1 cellular context compared by ENCODE assay signal in genomic region chr11:6927030-6927617, GRCh38.
TF ChIP-seq lines count a peak whose summit lies in the region.

No MANE protein-coding gene starts in this region.

TF ChIP-seq in K562, 482 proteins besides CTCF, POLR2A, EP300 and RAD21 (continues in another document):
- TF ChIP-seq MYNN (IDR thresholded peaks at IDR 0.05), result no peak
- TF ChIP-seq MYNN (CRISPR knock-in tag; IDR thresholded peaks at IDR 0.05), result no peak
- 0 out of 2 replicates have a peak, but pooled peaks have one; percentile 37 for TF ChIP-seq HMGXB4 (CRISPR knock-in tag; IDR thresholded peaks at IDR 0.05)
- TF ChIP-seq DACH1 (IDR thresholded peaks at IDR 0.05; ENCODE audit: partially characterized antibody), result peak; percentile 75
- peak; percentile 65 for TF ChIP-seq PRDM10 (IDR thresholded peaks at IDR 0.05; ENCODE audit: partially characterized antibody)
- no peak for TF ChIP-seq MAFG (tag; conservative IDR thresholded peaks at IDR 0.05)
- TF ChIP-seq ZNF239 (CRISPR knock-in tag; IDR thresholded peaks at IDR 0.05), result no peak
- TF ChIP-seq HMBOX1 (IDR thresholded peaks at IDR 0.05), result peak; percentile 21; the same call in 1 of the 2 replicates
- no peak for TF ChIP-seq ARID4B (CRISPR knock-in tag; IDR thresholded peaks at IDR 0.05)
- no peak for TF ChIP-seq NCOR1 (IDR thresholded peaks at IDR 0.05)
- no peak for TF ChIP-seq UBTF (IDR thresholded peaks at IDR 0.05; ENCODE audit: borderline replicate concordance in 1 of 2, low read depth in 2 of 2, low read length in 2 of 2)
- TF ChIP-seq ZMIZ1 (IDR thresholded peaks at IDR 0.05; ENCODE audit: low read depth in 2 of 2, low read length in 2 of 2), result no peak
- TF ChIP-seq NR2C2 (CRISPR knock-in tag; IDR thresholded peaks at IDR 0.05), result no peak
- no peak for TF ChIP-seq NR2C2 (tag; IDR thresholded peaks at IDR 0.05)
- TF ChIP-seq CBFB (CRISPR knock-in tag; IDR thresholded peaks at IDR 0.05), result no peak
- TF ChIP-seq MECOM (CRISPR knock-in tag; IDR thresholded peaks at IDR 0.05), result no peak
- TF ChIP-seq ZNF134 (CRISPR knock-in tag; conservative IDR thresholded peaks at IDR 0.05), result no peak
- TF ChIP-seq BRF1 (IDR thresholded peaks at IDR 0.05; ENCODE audit: borderline replicate concordance, extremely low read depth, insufficient read length), result no peak
- no peak for TF ChIP-seq SREBF1 (IDR thresholded peaks at IDR 0.05; ENCODE audit: borderline replicate concordance, low read depth, low read length)
- TF ChIP-seq FOXJ2 (tag; IDR thresholded peaks at IDR 0.05), result no peak
- TF ChIP-seq ADNP (tag; IDR thresholded peaks at IDR 0.05), result no peak
- TF ChIP-seq TEAD4 (IDR thresholded peaks at IDR 0.05; ENCODE audit: low read length), result no peak
- TF ChIP-seq TEAD4 (CRISPR knock-in tag; IDR thresholded peaks at IDR 0.05; ENCODE audit: borderline replicate concordance), result no peak
- TF ChIP-seq CREM (IDR thresholded peaks at IDR 0.05; ENCODE audit: low read depth), result no peak
- TF ChIP-seq FOXM1 (IDR thresholded peaks at IDR 0.05; ENCODE audit: low read depth), result no peak
- TF ChIP-seq FOXM1 (CRISPR knock-in tag; IDR thresholded peaks at IDR 0.05; ENCODE audit: low read depth), result no peak
- TF ChIP-seq ZNF511 (CRISPR knock-in tag; IDR thresholded peaks at IDR 0.05), result no peak
- no peak for TF ChIP-seq EWSR1 (IDR thresholded peaks at IDR 0.05; ENCODE audit: borderline replicate concordance, low read depth, partially characterized antibody)
- TF ChIP-seq NELFE (IDR thresholded peaks at IDR 0.05; ENCODE audit: insufficient read depth, insufficient read length), result no peak
- no peak for TF ChIP-seq FOXO4 (CRISPR knock-in tag; IDR thresholded peaks at IDR 0.05)
- no peak for TF ChIP-seq ZBTB43 (CRISPR knock-in tag; IDR thresholded peaks at IDR 0.05)
- no peak for TF ChIP-seq PHB2 (IDR thresholded peaks at IDR 0.05; ENCODE audit: low read depth)
- TF ChIP-seq NFXL1 (CRISPR knock-in tag; IDR thresholded peaks at IDR 0.05), result no peak
